Comparison of ENCODE assay signal across 7 cellular contexts in the genomic region with DNA sequence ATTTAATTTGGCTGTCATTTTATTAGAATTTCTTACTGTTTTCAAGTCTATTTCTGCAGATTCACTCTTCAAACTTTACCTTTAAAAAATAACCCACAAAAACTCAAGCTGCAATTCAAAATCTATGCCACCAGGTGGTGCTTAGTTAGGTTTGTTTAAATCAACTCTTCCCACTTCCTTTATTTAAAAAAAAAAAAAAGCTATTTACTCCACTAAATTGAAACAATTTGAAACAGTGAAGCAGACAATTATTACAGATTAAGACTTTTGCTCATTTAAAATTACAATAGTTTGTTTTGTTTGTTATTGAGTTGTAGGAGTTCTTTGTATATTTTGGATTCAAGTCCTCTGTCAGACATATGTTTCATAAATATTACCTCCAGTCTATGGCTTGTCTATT.
DNase-seq lines count a peak whose midpoint lies in the region; ATAC-seq and TF ChIP-seq lines count a peak whose summit lies in the region.

No MANE protein-coding gene starts in this region.

- CTCF ChIA-PET in WTC11 (lab: Charles Lee), result interaction anchor here (0.6 to 2.6 kb wide), 22 partner anchors 8 to 642 kb away, joined by 3 to 17 read pairs (median 3); no protein-coding TSS in a partner anchor

- no peaks in the 10 kb centered on the region for H3K4me1 ChIP-seq in left lung

- peak; percentile 49 for TF ChIP-seq CTCF in WTC11 (IDR thresholded peaks at IDR 0.05)
- peak; percentile 42 to 43 for TF ChIP-seq CTCF in left lung (IDR thresholded peaks at IDR 0.05)

- ATAC-seq in WTC11 (no peak), left lung (peak; percentile 24)

- H3K27me3 ChIP-seq in left lung, result no peaks in the 10 kb centered on the region

- H3K9me3 ChIP-seq in left lung, result no peaks in the 10 kb centered on the region

- H3K9me3 Mint-ChIP-seq in WTC11, result no peaks in the 10 kb centered on the region

- intact Hi-C loops in left lung (cut with DNase I), result no loop called here

- H3K27me3 Mint-ChIP-seq in WTC11 (ENCODE audit: low read depth), result peaks cover 2% of the 10 kb centered on the region

- POLR2A ChIA-PET in WTC11 (lab: Charles Lee), result interaction anchor here (0.7 kb wide), 1 partner anchor 527 kb away, joined by 3 read pairs; no protein-coding TSS in a partner anchor

- no peak overlapping the region for H3K27ac ChIP-seq in left lung

- DNase-seq in Daoy (ENCODE audit: low read depth) (peak; percentile 14), HT-29 (ENCODE audit: low spot score) (peak; percentile 63), WTC11 (ENCODE audit: low spot score) (no peak), left lung (no peak), NCI-H146 treated with DMSO at 0.1 percent for 48 hours (lab: John Stamatoyannopoulos, UW; ENCODE audit: unreplicated experiment) (no peak), hypothalamus (lab: John Stamatoyannopoulos, UW) (no peak), iPS-NIHi11 (ENCODE audit: low spot score) (no peak)

- H3K4me1 Mint-ChIP-seq in WTC11, result peaks cover 3% of the 10 kb centered on the region; the same call in 1 of the 2 replicates

- H3K4me3 ChIP-seq in left lung, result no peak overlapping the region

- H3K36me3 Mint-ChIP-seq in WTC11, result no peaks in the 10 kb centered on the region

- H3K27ac Mint-ChIP-seq in WTC11, result no peak overlapping the region

- H3K36me3 ChIP-seq in left lung, result no peaks in the 10 kb centered on the region

- no peak overlapping the region for H3K4me3 Mint-ChIP-seq in WTC11

TF ChIP-seq in WTC11, 78 proteins besides CTCF, POLR2A, EP300 and RAD21 (continues in another document):
- no peak for TF ChIP-seq JUN (CRISPR knock-in tag; IDR thresholded peaks at IDR 0.05)
- TF ChIP-seq GABPB1 (CRISPR knock-in tag; IDR thresholded peaks at IDR 0.05), result no peak
- TF ChIP-seq RORB (CRISPR knock-in tag; IDR thresholded peaks at IDR 0.05), result no peak
- TF ChIP-seq, protein P1, sequence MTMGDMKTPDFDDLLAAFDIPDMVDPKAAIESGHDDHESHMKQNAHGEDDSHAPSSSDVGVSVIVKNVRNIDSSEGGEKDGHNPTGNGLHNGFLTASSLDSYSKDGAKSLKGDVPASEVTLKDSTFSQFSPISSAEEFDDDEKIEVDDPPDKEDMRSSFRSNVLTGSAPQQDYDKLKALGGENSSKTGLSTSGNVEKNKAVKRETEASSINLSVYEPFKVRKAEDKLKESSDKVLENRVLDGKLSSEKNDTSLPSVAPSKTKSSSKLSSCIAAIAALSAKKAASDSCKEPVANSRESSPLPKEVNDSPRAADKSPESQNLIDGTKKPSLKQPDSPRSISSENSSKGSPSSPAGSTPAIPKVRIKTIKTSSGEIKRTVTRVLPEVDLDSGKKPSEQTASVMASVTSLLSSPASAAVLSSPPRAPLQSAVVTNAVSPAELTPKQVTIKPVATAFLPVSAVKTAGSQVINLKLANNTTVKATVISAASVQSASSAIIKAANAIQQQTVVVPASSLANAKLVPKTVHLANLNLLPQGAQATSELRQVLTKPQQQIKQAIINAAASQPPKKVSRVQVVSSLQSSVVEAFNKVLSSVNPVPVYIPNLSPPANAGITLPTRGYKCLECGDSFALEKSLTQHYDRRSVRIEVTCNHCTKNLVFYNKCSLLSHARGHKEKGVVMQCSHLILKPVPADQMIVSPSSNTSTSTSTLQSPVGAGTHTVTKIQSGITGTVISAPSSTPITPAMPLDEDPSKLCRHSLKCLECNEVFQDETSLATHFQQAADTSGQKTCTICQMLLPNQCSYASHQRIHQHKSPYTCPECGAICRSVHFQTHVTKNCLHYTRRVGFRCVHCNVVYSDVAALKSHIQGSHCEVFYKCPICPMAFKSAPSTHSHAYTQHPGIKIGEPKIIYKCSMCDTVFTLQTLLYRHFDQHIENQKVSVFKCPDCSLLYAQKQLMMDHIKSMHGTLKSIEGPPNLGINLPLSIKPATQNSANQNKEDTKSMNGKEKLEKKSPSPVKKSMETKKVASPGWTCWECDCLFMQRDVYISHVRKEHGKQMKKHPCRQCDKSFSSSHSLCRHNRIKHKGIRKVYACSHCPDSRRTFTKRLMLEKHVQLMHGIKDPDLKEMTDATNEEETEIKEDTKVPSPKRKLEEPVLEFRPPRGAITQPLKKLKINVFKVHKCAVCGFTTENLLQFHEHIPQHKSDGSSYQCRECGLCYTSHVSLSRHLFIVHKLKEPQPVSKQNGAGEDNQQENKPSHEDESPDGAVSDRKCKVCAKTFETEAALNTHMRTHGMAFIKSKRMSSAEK (CRISPR knock-in tag; IDR thresholded peaks at IDR 0.05; ENCODE audit: borderline replicate concordance), result no peak
- TF ChIP-seq, protein P2, sequence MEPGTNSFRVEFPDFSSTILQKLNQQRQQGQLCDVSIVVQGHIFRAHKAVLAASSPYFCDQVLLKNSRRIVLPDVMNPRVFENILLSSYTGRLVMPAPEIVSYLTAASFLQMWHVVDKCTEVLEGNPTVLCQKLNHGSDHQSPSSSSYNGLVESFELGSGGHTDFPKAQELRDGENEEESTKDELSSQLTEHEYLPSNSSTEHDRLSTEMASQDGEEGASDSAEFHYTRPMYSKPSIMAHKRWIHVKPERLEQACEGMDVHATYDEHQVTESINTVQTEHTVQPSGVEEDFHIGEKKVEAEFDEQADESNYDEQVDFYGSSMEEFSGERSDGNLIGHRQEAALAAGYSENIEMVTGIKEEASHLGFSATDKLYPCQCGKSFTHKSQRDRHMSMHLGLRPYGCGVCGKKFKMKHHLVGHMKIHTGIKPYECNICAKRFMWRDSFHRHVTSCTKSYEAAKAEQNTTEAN (CRISPR knock-in tag; IDR thresholded peaks at IDR 0.05), result no peak
- TF ChIP-seq TEAD4 (CRISPR knock-in tag; IDR thresholded peaks at IDR 0.05), result no peak
- TF ChIP-seq ESRRA (CRISPR knock-in tag; IDR thresholded peaks at IDR 0.05; ENCODE audit: borderline replicate concordance), result no peak
- TF ChIP-seq ZBTB21 (CRISPR knock-in tag; IDR thresholded peaks at IDR 0.05; ENCODE audit: borderline replicate concordance), result no peak
- TF ChIP-seq GTF2I (CRISPR knock-in tag; conservative IDR thresholded peaks at IDR 0.05), result no peak
- no peak for TF ChIP-seq NR1H2 (CRISPR knock-in tag; IDR thresholded peaks at IDR 0.05)
- TF ChIP-seq, protein P3, sequence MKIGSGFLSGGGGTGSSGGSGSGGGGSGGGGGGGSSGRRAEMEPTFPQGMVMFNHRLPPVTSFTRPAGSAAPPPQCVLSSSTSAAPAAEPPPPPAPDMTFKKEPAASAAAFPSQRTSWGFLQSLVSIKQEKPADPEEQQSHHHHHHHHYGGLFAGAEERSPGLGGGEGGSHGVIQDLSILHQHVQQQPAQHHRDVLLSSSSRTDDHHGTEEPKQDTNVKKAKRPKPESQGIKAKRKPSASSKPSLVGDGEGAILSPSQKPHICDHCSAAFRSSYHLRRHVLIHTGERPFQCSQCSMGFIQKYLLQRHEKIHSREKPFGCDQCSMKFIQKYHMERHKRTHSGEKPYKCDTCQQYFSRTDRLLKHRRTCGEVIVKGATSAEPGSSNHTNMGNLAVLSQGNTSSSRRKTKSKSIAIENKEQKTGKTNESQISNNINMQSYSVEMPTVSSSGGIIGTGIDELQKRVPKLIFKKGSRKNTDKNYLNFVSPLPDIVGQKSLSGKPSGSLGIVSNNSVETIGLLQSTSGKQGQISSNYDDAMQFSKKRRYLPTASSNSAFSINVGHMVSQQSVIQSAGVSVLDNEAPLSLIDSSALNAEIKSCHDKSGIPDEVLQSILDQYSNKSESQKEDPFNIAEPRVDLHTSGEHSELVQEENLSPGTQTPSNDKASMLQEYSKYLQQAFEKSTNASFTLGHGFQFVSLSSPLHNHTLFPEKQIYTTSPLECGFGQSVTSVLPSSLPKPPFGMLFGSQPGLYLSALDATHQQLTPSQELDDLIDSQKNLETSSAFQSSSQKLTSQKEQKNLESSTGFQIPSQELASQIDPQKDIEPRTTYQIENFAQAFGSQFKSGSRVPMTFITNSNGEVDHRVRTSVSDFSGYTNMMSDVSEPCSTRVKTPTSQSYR (CRISPR knock-in tag; IDR thresholded peaks at IDR 0.05), result no peak
- TF ChIP-seq, protein P4, sequence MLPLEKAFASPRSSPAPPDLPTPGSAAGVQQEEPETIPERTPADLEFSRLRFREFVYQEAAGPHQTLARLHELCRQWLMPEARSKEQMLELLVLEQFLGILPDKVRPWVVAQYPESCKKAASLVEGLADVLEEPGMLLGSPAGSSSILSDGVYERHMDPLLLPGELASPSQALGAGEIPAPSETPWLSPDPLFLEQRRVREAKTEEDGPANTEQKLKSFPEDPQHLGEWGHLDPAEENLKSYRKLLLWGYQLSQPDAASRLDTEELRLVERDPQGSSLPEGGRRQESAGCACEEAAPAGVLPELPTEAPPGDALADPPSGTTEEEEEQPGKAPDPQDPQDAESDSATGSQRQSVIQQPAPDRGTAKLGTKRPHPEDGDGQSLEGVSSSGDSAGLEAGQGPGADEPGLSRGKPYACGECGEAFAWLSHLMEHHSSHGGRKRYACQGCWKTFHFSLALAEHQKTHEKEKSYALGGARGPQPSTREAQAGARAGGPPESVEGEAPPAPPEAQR (CRISPR knock-in tag; IDR thresholded peaks at IDR 0.05), result no peak
- TF ChIP-seq, protein P5, sequence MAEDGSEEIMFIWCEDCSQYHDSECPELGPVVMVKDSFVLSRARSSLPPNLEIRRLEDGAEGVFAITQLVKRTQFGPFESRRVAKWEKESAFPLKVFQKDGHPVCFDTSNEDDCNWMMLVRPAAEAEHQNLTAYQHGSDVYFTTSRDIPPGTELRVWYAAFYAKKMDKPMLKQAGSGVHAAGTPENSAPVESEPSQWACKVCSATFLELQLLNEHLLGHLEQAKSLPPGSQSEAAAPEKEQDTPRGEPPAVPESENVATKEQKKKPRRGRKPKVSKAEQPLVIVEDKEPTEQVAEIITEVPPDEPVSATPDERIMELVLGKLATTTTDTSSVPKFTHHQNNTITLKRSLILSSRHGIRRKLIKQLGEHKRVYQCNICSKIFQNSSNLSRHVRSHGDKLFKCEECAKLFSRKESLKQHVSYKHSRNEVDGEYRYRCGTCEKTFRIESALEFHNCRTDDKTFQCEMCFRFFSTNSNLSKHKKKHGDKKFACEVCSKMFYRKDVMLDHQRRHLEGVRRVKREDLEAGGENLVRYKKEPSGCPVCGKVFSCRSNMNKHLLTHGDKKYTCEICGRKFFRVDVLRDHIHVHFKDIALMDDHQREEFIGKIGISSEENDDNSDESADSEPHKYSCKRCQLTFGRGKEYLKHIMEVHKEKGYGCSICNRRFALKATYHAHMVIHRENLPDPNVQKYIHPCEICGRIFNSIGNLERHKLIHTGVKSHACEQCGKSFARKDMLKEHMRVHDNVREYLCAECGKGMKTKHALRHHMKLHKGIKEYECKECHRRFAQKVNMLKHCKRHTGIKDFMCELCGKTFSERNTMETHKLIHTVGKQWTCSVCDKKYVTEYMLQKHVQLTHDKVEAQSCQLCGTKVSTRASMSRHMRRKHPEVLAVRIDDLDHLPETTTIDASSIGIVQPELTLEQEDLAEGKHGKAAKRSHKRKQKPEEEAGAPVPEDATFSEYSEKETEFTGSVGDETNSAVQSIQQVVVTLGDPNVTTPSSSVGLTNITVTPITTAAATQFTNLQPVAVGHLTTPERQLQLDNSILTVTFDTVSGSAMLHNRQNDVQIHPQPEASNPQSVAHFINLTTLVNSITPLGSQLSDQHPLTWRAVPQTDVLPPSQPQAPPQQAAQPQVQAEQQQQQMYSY (CRISPR knock-in tag; IDR thresholded peaks at IDR 0.05), result no peak
- TF ChIP-seq NFATC4 (CRISPR knock-in tag; IDR thresholded peaks at IDR 0.05), result no peak

Comparison
In these comparisons a context has a peak if more than half of its experiments do, and no peak if none do; other contexts are left out.
1. DNase-seq: peak in Daoy (single experiment) and HT-29 (single experiment); none in WTC11 (single experiment), left lung (0 of 2), NCI-H146 treated with DMSO at 0.1 percent for 48 hours (single experiment), hypothalamus (0 of 51) and iPS-NIHi11 (single experiment).